Comparison of ENCODE assay signal across 9 cellular contexts in the genomic region with DNA sequence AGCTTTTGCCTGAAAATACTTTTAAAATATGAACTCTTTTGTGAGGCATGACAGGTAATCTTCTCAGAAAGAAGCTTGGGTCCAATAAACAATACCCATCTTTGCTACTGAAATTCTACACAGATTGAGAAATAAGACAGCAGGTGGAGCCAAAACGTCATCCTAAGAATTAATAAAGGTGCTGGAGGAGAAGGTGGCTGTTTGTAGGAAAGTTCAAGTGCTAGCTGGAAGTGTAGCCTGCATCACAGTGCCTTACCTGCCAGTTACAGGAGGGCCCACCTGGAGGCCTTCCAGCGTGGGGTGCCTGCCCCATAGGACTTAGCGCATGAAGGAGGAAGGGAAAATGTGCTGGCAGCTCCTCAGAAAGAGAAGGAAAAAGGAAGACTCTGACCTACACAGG.
DNase-seq lines count a peak whose midpoint lies in the region; ATAC-seq, FAIRE-seq and TF ChIP-seq lines count a peak whose summit lies in the region.
"Had no signal": no experiment of that assay in that cellular context is flagged by ENCODE, and none has a peak within 500 bp of the region (broad histone marks: within the 10 kb centered on the region; RNA-seq: fewer than 3 reads in every experiment).

No MANE protein-coding gene starts in this region.

- H3K9me3 ChIP-seq in cardiac muscle cell (ENCODE audit: low read depth) = no peaks in the 10 kb centered on the region
- H3K9me3 ChIP-seq in small intestine (ENCODE audit: control insufficient read depth, low read depth) = no peaks in the 10 kb centered on the region

- ATAC-seq in left ventricle myocardium superior = no peak

- H3K27ac ChIP-seq in cardiac muscle cell = no peak overlapping the region
- H3K27ac ChIP-seq in small intestine (ENCODE audit: low read depth in 1 of 2, low read length in 1 of 2) = no peak overlapping the region

- WGBS in small intestine, 3 donors = 34 to 63% (median 34%) methylated on average over 3 of the region's 3 CpGs

- H3K4me3 ChIP-seq in cardiac muscle cell (no peak overlapping the region), small intestine (ENCODE audit: low read depth in 1 of 2, low read length in 2 of 2) (no peak overlapping the region)

- no peak for FAIRE-seq in small intestine (lab: Jason Lieb, UNC)

- H3K4me1 ChIP-seq in cardiac muscle cell (ENCODE audit: low read depth) = no peaks in the 10 kb centered on the region
- no peaks in the 10 kb centered on the region for H3K4me1 ChIP-seq in small intestine (ENCODE audit: control insufficient read depth in 2 of 2, insufficient read depth in 1 of 2, low read depth in 1 of 2, low read length in 1 of 2)

- H3K36me3 ChIP-seq in cardiac muscle cell (peaks cover 53% of the 10 kb centered on the region), small intestine (ENCODE audit: control insufficient read depth in 2 of 2, insufficient read depth in 2 of 2, low read length in 2 of 2) (peaks cover 2 to 5% of the 10 kb centered on the region in 2 donors)

- intact Hi-C loops in left ventricle myocardium superior (cut with micrococcal nuclease) = no loop called here

- no peak for TF ChIP-seq CTCF in cardiac muscle cell (IDR thresholded peaks at IDR 0.05; ENCODE audit: low read depth, low read length)

- DNase-seq in cardiac muscle cell (ENCODE audit: low read depth in 1 of 2, low spot score in 1 of 2) = peak; percentile 12 to 20
- DNase-seq in left ventricle myocardium superior = no peak
- peak; percentile 25 for DNase-seq in NCI-H226
- DNase-seq in dermis microvascular lymphatic vessel endothelial cell (ENCODE audit: low read depth in 2 of 2) = peak; percentile 17 to 55
- DNase-seq in small intestine = peak; percentile 55
- no peak for DNase-seq in stimulated activated CD4-positive, alpha-beta T cell treated with anti-CD3 and anti-CD28 coated beads, Interleukin-2, amount 100 ng/mL, for 48 hours
- no peak for DNase-seq in activated naive CD4-positive, alpha-beta T cell treated with anti-CD3 and anti-CD28 coated beads, Interleukin-2, amount 50 U/mL, for 16 hours
- no peak for DNase-seq in NCI-H526 treated with DMSO at 0.1 percent for 48 hours (lab: John Stamatoyannopoulos, UW)
- DNase-seq: central memory CD4-positive, alpha-beta T cell had no signal

- H3K27me3 ChIP-seq in cardiac muscle cell = no peaks in the 10 kb centered on the region
- H3K27me3 ChIP-seq in small intestine (ENCODE audit: control insufficient read depth in 2 of 2, insufficient read depth in 2 of 2, low read length in 2 of 2) = no peaks in the 10 kb centered on the region

Comparison
In these comparisons a context has a peak if more than half of its experiments do, and no peak if none do; other contexts are left out.
1. DNase-seq: peak in cardiac muscle cell (2 of 2), NCI-H226 (single experiment), dermis microvascular lymphatic vessel endothelial cell (2 of 2) and small intestine (single experiment); none in left ventricle myocardium superior (single experiment), stimulated activated CD4-positive, alpha-beta T cell treated with anti-CD3 and anti-CD28 coated beads, Interleukin-2, amount 100 ng/mL, for 48 hours (0 of 2), activated naive CD4-positive, alpha-beta T cell treated with anti-CD3 and anti-CD28 coated beads, Interleukin-2, amount 50 U/mL, for 16 hours (single experiment) and NCI-H526 treated with DMSO at 0.1 percent for 48 hours (single experiment).